27 cellular contexts compared by ENCODE assay signal in the genomic region with DNA sequence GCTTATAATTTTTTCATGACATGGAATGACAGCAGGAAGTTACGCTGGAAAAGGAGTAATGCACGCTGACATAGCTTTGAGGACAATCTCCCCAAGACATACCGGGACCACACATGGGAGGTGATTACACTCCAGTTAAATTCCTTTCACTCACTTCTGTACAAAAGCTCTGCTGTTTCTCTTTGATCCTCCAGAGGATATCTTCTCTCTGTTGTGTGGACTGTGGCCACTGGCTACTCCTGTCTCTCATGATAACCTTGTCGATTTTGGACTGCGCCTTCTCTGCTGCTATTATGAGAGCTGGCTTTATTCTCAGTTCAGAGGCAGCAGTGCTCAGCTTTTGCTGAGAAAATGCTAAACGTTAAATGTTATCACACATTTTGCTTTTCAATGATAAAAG.
"Had no signal": no experiment of that assay in that cellular context is flagged by ENCODE, and none has a peak within 500 bp of the region (broad histone marks: within the 10 kb centered on the region; RNA-seq: fewer than 3 reads in every experiment).

No MANE protein-coding gene starts in this region.

- H3K27me3 Mint-ChIP-seq: activated B cell treated with CpG ODN at 0.5 μM for 24 hours; activated CD4-positive, alpha-beta T cell treated with anti-CD3 and anti-CD28 coated beads, Interleukin-2, amount 10 ng/mL, durations not matched to agents 7 days and 5 days; activated naive CD8-positive, alpha-beta T cell; activated T-helper 17 cell treated with anti-CD3 and anti-CD28 coated beads, Interleukin-2, amount 50 U/mL, for 72 hours had no signal

- H3K4me3 ChIP-seq: Peyer's patch, SJCRH30 had no signal

- H3K4me1 Mint-ChIP-seq: activated CD4-positive, alpha-beta memory T cell treated with anti-CD3 and anti-CD28 coated beads, Interleukin-2, amount 10 ng/mL, durations not matched to agents 7 days and 5 days; activated CD4-positive, alpha-beta T cell treated with anti-CD3 and anti-CD28 coated beads, Interleukin-2, amount 10 ng/mL, durations not matched to agents 7 days and 5 days had no signal

- H3K9ac ChIP-seq: SK-N-SH had no signal

- DNase-seq: activated B cell treated with CpG ODN at 0.5 μM for 24 hours; activated CD4-positive, alpha-beta memory T cell treated with anti-CD3 and anti-CD28 coated beads, Interleukin-2, amount 10 ng/mL, durations not matched to agents 7 days and 5 days; activated CD4-positive, alpha-beta T cell treated with anti-CD3 and anti-CD28 coated beads for 1 hour; activated CD4-positive, alpha-beta T cell treated with anti-CD3 and anti-CD28 coated beads, Interleukin-2, amount 10 ng/mL, durations not matched to agents 7 days and 5 days; activated gamma-delta T cell; activated naive CD4-positive, alpha-beta T cell treated with anti-CD3 and anti-CD28 coated beads for 36 hours; activated T-cell treated with anti-CD3 and anti-CD28 coated beads for 4 hours; activated T-cell treated with anti-CD3 and anti-CD28 coated beads, Interleukin-2, amount 50 U/mL, for 48 hours; amygdala; brain microvascular endothelial cell; MM.1S; NCI-H1105; NCI-H1436; NCI-H1694 treated with DMSO at 0.1 percent for 48 hours; NCI-H2029 treated with DMSO at 0.1 percent for 48 hours; NCI-H345; NCI-H510A; NCI-H526 treated with DMSO at 0.1 percent for 48 hours; NCI-H82; NK-92 treated with Interleukin-12 subunit alpha and Interleukin-12 subunit beta, amount 100 ng/mL, for 24 hours; Peyer's patch; Right ventricle myocardium superior; SJCRH30; SK-N-SH had no signal

- H3K9me3 ChIP-seq: Peyer's patch, SJCRH30, SK-N-SH had no signal

- H3K9me3 Mint-ChIP-seq: activated B cell treated with CpG ODN at 0.5 μM for 24 hours; activated CD4-positive, alpha-beta memory T cell treated with anti-CD3 and anti-CD28 coated beads, Interleukin-2, amount 10 ng/mL, durations not matched to agents 7 days and 5 days; activated CD4-positive, alpha-beta T cell treated with anti-CD3 and anti-CD28 coated beads, Interleukin-2, amount 10 ng/mL, durations not matched to agents 7 days and 5 days; activated naive CD4-positive, alpha-beta T cell treated with anti-CD3 and anti-CD28 coated beads for 36 hours; activated T-helper 17 cell treated with anti-CD3 and anti-CD28 coated beads, Interleukin-2, amount 50 U/mL, for 72 hours had no signal

- ATAC-seq: activated T-helper 17 cell treated with anti-CD3 and anti-CD28 coated beads, Interleukin-2, amount 50 U/mL, for 72 hours had no signal

- H3K36me3 ChIP-seq: brain microvascular endothelial cell, Peyer's patch, SJCRH30 had no signal

- H3K27ac Mint-ChIP-seq: activated B cell treated with CpG ODN at 0.5 μM for 24 hours; activated CD4-positive, alpha-beta memory T cell treated with anti-CD3 and anti-CD28 coated beads, Interleukin-2, amount 10 ng/mL, durations not matched to agents 7 days and 5 days; activated CD4-positive, alpha-beta T cell treated with anti-CD3 and anti-CD28 coated beads, Interleukin-2, amount 10 ng/mL, durations not matched to agents 7 days and 5 days; activated naive CD4-positive, alpha-beta T cell treated with anti-CD3 and anti-CD28 coated beads for 36 hours; activated naive CD8-positive, alpha-beta T cell; activated T-helper 17 cell treated with anti-CD3 and anti-CD28 coated beads, Interleukin-2, amount 50 U/mL, for 72 hours had no signal

- H3K36me3 Mint-ChIP-seq: activated naive CD8-positive, alpha-beta T cell had no signal

- H3K27me3 ChIP-seq: brain microvascular endothelial cell, Peyer's patch, SJCRH30 had no signal

- H3K4me2 ChIP-seq: SK-N-SH had no signal

- H3K27ac ChIP-seq: brain microvascular endothelial cell, Peyer's patch, RWPE1, SJCRH30 had no signal

- H3K4me3 Mint-ChIP-seq: activated B cell treated with CpG ODN at 0.5 μM for 24 hours; activated CD4-positive, alpha-beta memory T cell treated with anti-CD3 and anti-CD28 coated beads, Interleukin-2, amount 10 ng/mL, durations not matched to agents 7 days and 5 days; activated CD4-positive, alpha-beta T cell treated with anti-CD3 and anti-CD28 coated beads, Interleukin-2, amount 10 ng/mL, durations not matched to agents 7 days and 5 days; activated naive CD4-positive, alpha-beta T cell treated with anti-CD3 and anti-CD28 coated beads for 36 hours; activated naive CD8-positive, alpha-beta T cell; activated T-helper 17 cell treated with anti-CD3 and anti-CD28 coated beads, Interleukin-2, amount 50 U/mL, for 72 hours had no signal

- H3K4me1 ChIP-seq: Peyer's patch, SJCRH30 had no signal
